In the genomic region with DNA sequence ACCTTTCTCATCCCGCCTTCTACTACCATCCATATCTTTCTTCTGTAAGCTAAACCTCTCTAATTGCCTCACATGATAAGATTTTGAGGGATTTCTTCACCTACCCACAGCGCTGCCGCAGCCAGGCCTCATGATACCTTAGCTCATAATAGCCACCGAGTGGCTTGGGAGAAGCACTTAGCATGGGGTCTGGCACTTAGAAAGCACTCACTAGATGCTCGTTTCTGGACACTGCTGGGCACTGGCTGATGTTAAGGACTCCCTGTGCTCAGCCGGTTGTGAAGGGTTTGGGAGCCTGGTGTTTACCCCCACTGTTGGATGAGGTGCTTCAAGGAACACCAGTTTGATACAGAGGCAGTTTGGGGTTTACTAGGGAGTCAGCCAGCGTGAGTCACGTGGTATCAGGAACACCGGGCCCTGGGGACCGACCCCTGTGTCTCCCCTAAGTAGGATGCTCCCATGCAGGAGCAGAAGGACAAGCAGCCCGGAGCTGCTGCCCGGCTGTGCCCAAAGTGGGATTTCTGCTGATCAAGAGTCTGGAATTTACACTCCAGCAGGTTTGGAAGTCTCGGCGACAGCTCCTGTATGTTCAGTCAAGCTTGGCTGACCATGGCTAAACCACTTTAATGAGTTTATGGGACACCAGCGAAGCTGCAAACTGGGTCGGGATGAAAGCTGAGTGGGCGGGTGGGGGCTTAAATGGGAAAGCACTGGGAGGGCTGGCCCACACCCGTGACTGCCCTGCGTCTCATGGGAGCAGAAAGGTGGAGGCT, we compare ENCODE assay signal across 22 cellular contexts.
DNase-seq lines count a peak whose midpoint lies in the region; ATAC-seq and TF ChIP-seq lines count a peak whose summit lies in the region.
"Had no signal": no experiment of that assay in that cellular context is flagged by ENCODE, and none has a peak within 500 bp of the region (broad histone marks: within the 10 kb centered on the region; RNA-seq: fewer than 3 reads in every experiment).

No MANE protein-coding gene starts in this region.

- H3K9me3 ChIP-seq in KOPT-K1 (ENCODE audit: insufficient read depth, low read length, poor library complexity, severe bottlenecking) = no peaks in the 10 kb centered on the region
- H3K9me3 ChIP-seq in adrenal gland (replicated peaks in 1 of 3) = no peaks in the 10 kb centered on the region
- H3K9me3 ChIP-seq in esophagus muscularis mucosa = no peaks in the 10 kb centered on the region
- H3K9me3 ChIP-seq: breast epithelium, HAP-1, upper lobe of left lung had no signal

- no peak for ATAC-seq in WTC11
- ATAC-seq in HG02763 (IDR thresholded peaks at IDR 0.05; ENCODE audit: unreplicated experiment) = no peak

- H3K4me1 Mint-ChIP-seq in WTC11 (peaks cover 49% of the 10 kb centered on the region), neural crest cell (peaks cover 49% of the 10 kb centered on the region)

- H3K4me3 Mint-ChIP-seq in WTC11 (no peak overlapping the region), neural crest cell (no peak overlapping the region)
- H3K4me3 Mint-ChIP-seq: activated naive CD8-positive, alpha-beta T cell treated with anti-CD3 and anti-CD28 coated beads, Interleukin-2, amount 10 ng/mL, durations not matched to agents 7 days and 5 days; immature natural killer cell; memory B cell had no signal

- 87 to 96% (median 91%) methylated on average over 12 to 19 of the region's 19 CpGs for WGBS in adrenal gland, 4 donors
- 88% methylated on average over 17 of the region's 19 CpGs for WGBS in esophagus muscularis mucosa

- POLR2A ChIA-PET in WTC11 (lab: Charles Lee) = no interaction called here

- H3K27ac Mint-ChIP-seq in WTC11 (peak overlapping the region; percentile 39; the same call in 1 of the 2 replicates), neural crest cell (ENCODE audit: unreplicated experiment) (peak overlapping the region; percentile 44)
- H3K27ac Mint-ChIP-seq: activated naive CD8-positive, alpha-beta T cell treated with anti-CD3 and anti-CD28 coated beads, Interleukin-2, amount 10 ng/mL, durations not matched to agents 7 days and 5 days; memory B cell had no signal

- H3K27me3 Mint-ChIP-seq in WTC11 (ENCODE audit: low read depth) (no peaks in the 10 kb centered on the region), neural crest cell (ENCODE audit: low read depth) (no peaks in the 10 kb centered on the region)
- H3K27me3 Mint-ChIP-seq: activated naive CD8-positive, alpha-beta T cell treated with anti-CD3 and anti-CD28 coated beads, Interleukin-2, amount 10 ng/mL, durations not matched to agents 7 days and 5 days; memory B cell had no signal

- peaks cover 0 to 19% of the 10 kb centered on the region in 2 donors for H3K4me1 ChIP-seq in adrenal gland (replicated peaks in 1 of 2)
- peaks cover 7 to 92% (median 90%) of the 10 kb centered on the region in 4 donors for H3K4me1 ChIP-seq in esophagus muscularis mucosa
- H3K4me1 ChIP-seq: breast epithelium had no signal

- H3K27me3 ChIP-seq in adrenal gland (no peaks in the 10 kb centered on the region), esophagus muscularis mucosa (no peaks in the 10 kb centered on the region)
- H3K27me3 ChIP-seq: breast epithelium, upper lobe of left lung had no signal

- H3K4me3 ChIP-seq in adrenal gland = no peak overlapping the region
- no peak overlapping the region for H3K4me3 ChIP-seq in esophagus muscularis mucosa
- H3K4me3 ChIP-seq: breast epithelium, HAP-1, upper lobe of left lung had no signal

- TF ChIP-seq POLR2A in adrenal gland (IDR thresholded peaks at IDR 0.05) (no peak), esophagus muscularis mucosa (IDR thresholded peaks at IDR 0.05; ENCODE audit: low read depth) (no peak)

- no peak for TF ChIP-seq EP300 in esophagus muscularis mucosa (IDR thresholded peaks at IDR 0.05)

- intact Hi-C loops in adrenal gland (cut with DNase I) = no loop called here
- intact Hi-C loops in esophagus muscularis mucosa (cut with DNase I) = no loop called here

- H3K36me3 ChIP-seq in KOPT-K1 (ENCODE audit: insufficient read depth, low read length) = peaks cover 16% of the 10 kb centered on the region
- no peaks in the 10 kb centered on the region for H3K36me3 ChIP-seq in adrenal gland (replicated peaks in 1 of 2)
- H3K36me3 ChIP-seq in esophagus muscularis mucosa = peaks cover 0 to 3% (median 0%) of the 10 kb centered on the region in 4 donors
- H3K36me3 ChIP-seq: breast epithelium, HAP-1, upper lobe of left lung had no signal

- TF ChIP-seq CTCF in WTC11 (IDR thresholded peaks at IDR 0.05) = no peak
- TF ChIP-seq CTCF in neural crest cell (conservative IDR thresholded peaks at IDR 0.05) = no peak
- TF ChIP-seq CTCF in adrenal gland (IDR thresholded peaks at IDR 0.05) = no peak
- TF ChIP-seq CTCF in esophagus muscularis mucosa (IDR thresholded peaks at IDR 0.05) = no peak

- H3K36me3 Mint-ChIP-seq in WTC11 (no peaks in the 10 kb centered on the region), neural crest cell (ENCODE audit: low read depth) (no peaks in the 10 kb centered on the region)

- H3K9me3 Mint-ChIP-seq in WTC11 (no peaks in the 10 kb centered on the region), neural crest cell (no peaks in the 10 kb centered on the region)
- H3K9me3 Mint-ChIP-seq: activated naive CD8-positive, alpha-beta T cell treated with anti-CD3 and anti-CD28 coated beads, Interleukin-2, amount 10 ng/mL, durations not matched to agents 7 days and 5 days; immature natural killer cell; memory B cell had no signal

- DNase-seq in DMS79 (lab: John Stamatoyannopoulos, UW) (peak; percentile 94), WTC11 (ENCODE audit: low spot score) (no peak), neural crest cell (ENCODE audit: low read depth, low spot score) (no peak), adrenal gland (no peak), NCI-H345 (lab: John Stamatoyannopoulos, UW) (no peak), esophagus muscularis mucosa (ENCODE audit: extremely low spot score) (no peak)
- DNase-seq: activated CD4-positive, alpha-beta T cell treated with anti-CD3 and anti-CD28 coated beads, Interleukin-2, amount 50 U/mL, for 4 hours; activated naive CD8-positive, alpha-beta T cell treated with anti-CD3 and anti-CD28 coated beads, Interleukin-2, amount 10 ng/mL, durations not matched to agents 7 days and 5 days; activated T-cell treated with anti-CD3 and anti-CD28 coated beads for 4 hours; dermis blood vessel endothelial cell; glutamatergic neuron; immature natural killer cell; Kasumi-1; NCI-H1436; NCI-H774; stimulated activated naive CD4-positive, alpha-beta T cell treated with Interleukin-2 at 50 U/mL for 16 hours had no signal

- CTCF ChIA-PET in WTC11 (lab: Charles Lee) = interaction anchor here (1.0 kb wide), 2 partner anchors 10 to 37 kb away, joined by 3 read pairs; no protein-coding TSS in a partner anchor

- H3K27ac ChIP-seq in KOPT-K1 (ENCODE audit: low read depth, low read length, poor library complexity, severe bottlenecking) (peak overlapping the region; percentile 89), adrenal gland (no peak overlapping the region), esophagus muscularis mucosa (replicated peaks in 1 of 4) (no peak overlapping the region)
- H3K27ac ChIP-seq: breast epithelium, upper lobe of left lung had no signal

TF ChIP-seq in WTC11, 78 proteins besides CTCF, POLR2A, EP300 and RAD21:
- TF ChIP-seq GRHL2 (CRISPR knock-in tag; IDR thresholded peaks at IDR 0.05; ENCODE audit: insufficient replicate concordance, severe bottlenecking) (no peak), HMGA2 (CRISPR knock-in tag; IDR thresholded peaks at IDR 0.05) (no peak), PRRX2 (CRISPR knock-in tag; IDR thresholded peaks at IDR 0.05) (no peak), NR1H2 (CRISPR knock-in tag; IDR thresholded peaks at IDR 0.05) (no peak), GTF2I (CRISPR knock-in tag; conservative IDR thresholded peaks at IDR 0.05) (no peak)
- TF ChIP-seq, protein P1, sequence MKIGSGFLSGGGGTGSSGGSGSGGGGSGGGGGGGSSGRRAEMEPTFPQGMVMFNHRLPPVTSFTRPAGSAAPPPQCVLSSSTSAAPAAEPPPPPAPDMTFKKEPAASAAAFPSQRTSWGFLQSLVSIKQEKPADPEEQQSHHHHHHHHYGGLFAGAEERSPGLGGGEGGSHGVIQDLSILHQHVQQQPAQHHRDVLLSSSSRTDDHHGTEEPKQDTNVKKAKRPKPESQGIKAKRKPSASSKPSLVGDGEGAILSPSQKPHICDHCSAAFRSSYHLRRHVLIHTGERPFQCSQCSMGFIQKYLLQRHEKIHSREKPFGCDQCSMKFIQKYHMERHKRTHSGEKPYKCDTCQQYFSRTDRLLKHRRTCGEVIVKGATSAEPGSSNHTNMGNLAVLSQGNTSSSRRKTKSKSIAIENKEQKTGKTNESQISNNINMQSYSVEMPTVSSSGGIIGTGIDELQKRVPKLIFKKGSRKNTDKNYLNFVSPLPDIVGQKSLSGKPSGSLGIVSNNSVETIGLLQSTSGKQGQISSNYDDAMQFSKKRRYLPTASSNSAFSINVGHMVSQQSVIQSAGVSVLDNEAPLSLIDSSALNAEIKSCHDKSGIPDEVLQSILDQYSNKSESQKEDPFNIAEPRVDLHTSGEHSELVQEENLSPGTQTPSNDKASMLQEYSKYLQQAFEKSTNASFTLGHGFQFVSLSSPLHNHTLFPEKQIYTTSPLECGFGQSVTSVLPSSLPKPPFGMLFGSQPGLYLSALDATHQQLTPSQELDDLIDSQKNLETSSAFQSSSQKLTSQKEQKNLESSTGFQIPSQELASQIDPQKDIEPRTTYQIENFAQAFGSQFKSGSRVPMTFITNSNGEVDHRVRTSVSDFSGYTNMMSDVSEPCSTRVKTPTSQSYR (CRISPR knock-in tag; IDR thresholded peaks at IDR 0.05) = no peak
- TF ChIP-seq, protein P2, sequence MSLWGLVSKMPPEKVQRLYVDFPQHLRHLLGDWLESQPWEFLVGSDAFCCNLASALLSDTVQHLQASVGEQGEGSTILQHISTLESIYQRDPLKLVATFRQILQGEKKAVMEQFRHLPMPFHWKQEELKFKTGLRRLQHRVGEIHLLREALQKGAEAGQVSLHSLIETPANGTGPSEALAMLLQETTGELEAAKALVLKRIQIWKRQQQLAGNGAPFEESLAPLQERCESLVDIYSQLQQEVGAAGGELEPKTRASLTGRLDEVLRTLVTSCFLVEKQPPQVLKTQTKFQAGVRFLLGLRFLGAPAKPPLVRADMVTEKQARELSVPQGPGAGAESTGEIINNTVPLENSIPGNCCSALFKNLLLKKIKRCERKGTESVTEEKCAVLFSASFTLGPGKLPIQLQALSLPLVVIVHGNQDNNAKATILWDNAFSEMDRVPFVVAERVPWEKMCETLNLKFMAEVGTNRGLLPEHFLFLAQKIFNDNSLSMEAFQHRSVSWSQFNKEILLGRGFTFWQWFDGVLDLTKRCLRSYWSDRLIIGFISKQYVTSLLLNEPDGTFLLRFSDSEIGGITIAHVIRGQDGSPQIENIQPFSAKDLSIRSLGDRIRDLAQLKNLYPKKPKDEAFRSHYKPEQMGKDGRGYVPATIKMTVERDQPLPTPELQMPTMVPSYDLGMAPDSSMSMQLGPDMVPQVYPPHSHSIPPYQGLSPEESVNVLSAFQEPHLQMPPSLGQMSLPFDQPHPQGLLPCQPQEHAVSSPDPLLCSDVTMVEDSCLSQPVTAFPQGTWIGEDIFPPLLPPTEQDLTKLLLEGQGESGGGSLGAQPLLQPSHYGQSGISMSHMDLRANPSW (CRISPR knock-in tag; conservative IDR thresholded peaks at IDR 0.05; ENCODE audit: low read depth) = no peak
